ENCODE assay signal across 7 cellular contexts in genomic region chr3:184133840-184134745, GRCh38. TPM values are rescaled to one million over a fixed set of nuclear protein-coding genes. Genes with fewer than 3 reads are reported as not detected.
DNase-seq lines count a peak whose midpoint lies in the region; FAIRE-seq and TF ChIP-seq lines count a peak whose summit lies in the region.

No MANE protein-coding gene starts in this region.

- no peaks in the 10 kb centered on the region for H4K20me1 ChIP-seq in OCI-LY7 (ENCODE audit: insufficient read depth, low read length)

- H2AFZ ChIP-seq in OCI-LY7 (ENCODE audit: low read length) = peak overlapping the region; percentile 87

- DNase-seq in GM12892 (ENCODE audit: insufficient read length) (peak; percentile 41), OCI-LY7 (ENCODE audit: low spot score) (peak; percentile 72), fibroblast of peridontal ligament (ENCODE audit: extremely low read depth) (peak; percentile 75), myocyte (ENCODE audit: low read depth) (peak; percentile 90), superior temporal gyrus (ENCODE audit: extremely low spot score) (peak; percentile 90)
- DNase-seq in activated T-helper 2 cell treated with anti-CD3 and anti-CD28 coated beads, Interferon-gamma antibody, Interleukin-2, Interleukin-4, amounts not matched to agents 10 μg/mL and 5 μg/mL and 100 μg/mL, durations not matched to agents 14 hours and 24 hours and 36 hours (ENCODE audit: low spot score) = no peak

- TF ChIP-seq CTCF in OCI-LY7 (conservative IDR thresholded peaks at IDR 0.05; ENCODE audit: low read length) = no peak

- H3K79me2 ChIP-seq in OCI-LY7 (ENCODE audit: insufficient read depth, low read depth, low read length) = peaks cover 43% of the 10 kb centered on the region

- H3K27ac ChIP-seq in OCI-LY7 (ENCODE audit: low read depth, low read length, poor library complexity, severe bottlenecking) = peak overlapping the region; percentile 67

- intact Hi-C loops in OCI-LY7 (cut with micrococcal nuclease; ENCODE audit: unreplicated experiment) = loop anchor here (2.0 kb wide), 2 partner anchors 53 to 115 kb away; partner anchors contain the start of genes ABCF3, ALG3 and EEF1AKMT4
- intact Hi-C loops in activated T-helper 2 cell treated with anti-CD3 and anti-CD28 coated beads, Interferon-gamma antibody, Interleukin-2, Interleukin-4, amounts not matched to agents 10 μg/mL and 5 μg/mL and 100 μg/mL, durations not matched to agents 14 hours and 24 hours and 36 hours (cut with micrococcal nuclease) = loop anchor here (1.0 to 10.0 kb wide), 3 partner anchors 117 to 239 kb away; partner anchors contain the start of gene ABCC5

- TF ChIP-seq POLR2A in GM12892 (IDR thresholded peaks at IDR 0.05; ENCODE audit: low read depth, low read length) = peak; percentile 22; the same call in 1 of the 2 replicates

- peak; percentile 48 for FAIRE-seq in GM12892 (lab: Jason Lieb, UNC)

- H3K4me3 Mint-ChIP-seq in IgD-negative memory B cell = peak overlapping the region; percentile 96 to 98 (median 96)
- H3K4me3 Mint-ChIP-seq in activated T-helper 2 cell treated with anti-CD3 and anti-CD28 coated beads, Interferon-gamma antibody, Interleukin-2, Interleukin-4, amounts not matched to agents 10 μg/mL and 5 μg/mL and 100 μg/mL, durations not matched to agents 14 hours and 24 hours and 36 hours (ENCODE audit: low read depth) = peak overlapping the region; percentile 91

- no peaks in the 10 kb centered on the region for H3K9me3 Mint-ChIP-seq in IgD-negative memory B cell
- no peaks in the 10 kb centered on the region for H3K9me3 Mint-ChIP-seq in activated T-helper 2 cell treated with anti-CD3 and anti-CD28 coated beads, Interferon-gamma antibody, Interleukin-2, Interleukin-4, amounts not matched to agents 10 μg/mL and 5 μg/mL and 100 μg/mL, durations not matched to agents 14 hours and 24 hours and 36 hours

- H3K27me3 Mint-ChIP-seq in IgD-negative memory B cell = no peaks in the 10 kb centered on the region
- H3K27me3 Mint-ChIP-seq in activated T-helper 2 cell treated with anti-CD3 and anti-CD28 coated beads, Interferon-gamma antibody, Interleukin-2, Interleukin-4, amounts not matched to agents 10 μg/mL and 5 μg/mL and 100 μg/mL, durations not matched to agents 14 hours and 24 hours and 36 hours (ENCODE audit: low read depth) = peaks cover 2% of the 10 kb centered on the region

- H3K36me3 ChIP-seq in OCI-LY7 (ENCODE audit: insufficient read depth, low read length) = peaks cover 17% of the 10 kb centered on the region

- H3K4me2 ChIP-seq in OCI-LY7 (ENCODE audit: low read length) = peak overlapping the region; percentile 97

- CTCF ChIA-PET in OCI-LY7 (lab: Charles Lee; ENCODE audit: unreplicated experiment) = interaction anchor here (0.6 kb wide), 1 partner anchor 249 kb away, joined by 4 read pairs; the partner anchor contains the start of gene PARL

- H3K4me1 ChIP-seq in OCI-LY7 (ENCODE audit: insufficient read depth, low read length, poor library complexity, severe bottlenecking) = peaks cover 20% of the 10 kb centered on the region

- no peaks in the 10 kb centered on the region for H3K9me3 ChIP-seq in OCI-LY7 (ENCODE audit: low read length)

- no TSS peak for BruUV-seq in OCI-LY7 (replicated peaks; lab: Mats Ljungman, UMichigan)

- H3K4me3 ChIP-seq in OCI-LY7 (ENCODE audit: low read depth, low read length, poor library complexity, severe bottlenecking) = peak overlapping the region; percentile 97

- H3K36me3 Mint-ChIP-seq in IgD-negative memory B cell = no peaks in the 10 kb centered on the region
- peaks cover 24% of the 10 kb centered on the region for H3K36me3 Mint-ChIP-seq in activated T-helper 2 cell treated with anti-CD3 and anti-CD28 coated beads, Interferon-gamma antibody, Interleukin-2, Interleukin-4, amounts not matched to agents 10 μg/mL and 5 μg/mL and 100 μg/mL, durations not matched to agents 14 hours and 24 hours and 36 hours (ENCODE audit: low read depth)

- POLR2A ChIA-PET in OCI-LY7 (lab: Charles Lee) = interaction anchor here (0.6 to 2.4 kb wide), 12 partner anchors 11 to 250 kb away, joined by 3 to 8 read pairs (median 3); partner anchors contain the start of genes DVL3 and PARL

- H3K27ac Mint-ChIP-seq in IgD-negative memory B cell = peak overlapping the region; percentile 74 to 98 (median 84)
- H3K27ac Mint-ChIP-seq in activated T-helper 2 cell treated with anti-CD3 and anti-CD28 coated beads, Interferon-gamma antibody, Interleukin-2, Interleukin-4, amounts not matched to agents 10 μg/mL and 5 μg/mL and 100 μg/mL, durations not matched to agents 14 hours and 24 hours and 36 hours = peak overlapping the region; percentile 92

- H3K4me1 Mint-ChIP-seq in IgD-negative memory B cell = peaks cover 21 to 40% (median 25%) of the 10 kb centered on the region in 3 donors
- H3K4me1 Mint-ChIP-seq in activated T-helper 2 cell treated with anti-CD3 and anti-CD28 coated beads, Interferon-gamma antibody, Interleukin-2, Interleukin-4, amounts not matched to agents 10 μg/mL and 5 μg/mL and 100 μg/mL, durations not matched to agents 14 hours and 24 hours and 36 hours (ENCODE audit: low read depth) = peaks cover 21% of the 10 kb centered on the region

- H3K9me2 ChIP-seq in OCI-LY7 (ENCODE audit: insufficient read depth, low read length) = no peaks in the 10 kb centered on the region

RNA-seq across cellular contexts. Expression of gene EIF2B5, which starts 1.1 kb away (rescaled TPM):
- polyA plus RNA-seq in GM12892 (2012; ENCODE audit: missing spikeins) = 33.8 TPM
- 44.5 TPM for polyA plus RNA-seq in IgD-negative memory B cell
- total RNA-seq in OCI-LY7 (2014; rRNA removed; shearing (Covaris generic)) = 41.1 and 66.1 TPM in 2 replicates
- total RNA-seq in OCI-LY7 (2022) (56.7 and 57.4 TPM in 2 replicates), myocyte (53.7 and 54.3 TPM in 2 replicates)
- 70.2 and 75.0 TPM in 2 replicates for total RNA-seq in activated T-helper 2 cell treated with anti-CD3 and anti-CD28 coated beads, Interferon-gamma antibody, Interleukin-2, Interleukin-4, amounts not matched to agents 10 μg/mL and 5 μg/mL and 100 μg/mL, durations not matched to agents 14 hours and 24 hours and 36 hours
- 32.4 TPM for polyA plus RNA-seq in myocyte (2012)

RNA-seq across cellular contexts. Expression of gene DVL3, which starts 21.1 kb away (rescaled TPM):
- polyA plus RNA-seq in GM12892 (2012; ENCODE audit: missing spikeins) = 14.3 TPM
- 6.4 TPM for polyA plus RNA-seq in IgD-negative memory B cell
- 38.5 and 41.3 TPM in 2 replicates for total RNA-seq in OCI-LY7 (2014; rRNA removed; shearing (Covaris generic))
- 65.6 and 70.4 TPM in 2 replicates for total RNA-seq in OCI-LY7 (2022)
- 53.8 and 56.1 TPM in 2 replicates for total RNA-seq in activated T-helper 2 cell treated with anti-CD3 and anti-CD28 coated beads, Interferon-gamma antibody, Interleukin-2, Interleukin-4, amounts not matched to agents 10 μg/mL and 5 μg/mL and 100 μg/mL, durations not matched to agents 14 hours and 24 hours and 36 hours
- 119 and 139 TPM in 2 replicates for total RNA-seq in myocyte
- 117 TPM for polyA plus RNA-seq in myocyte (2012)

RNA-seq across cellular contexts. Expression of gene HTR3E, which starts 37.2 kb away (rescaled TPM):
- polyA plus RNA-seq in GM12892 (2012; ENCODE audit: missing spikeins) = not detected
- not detected for polyA plus RNA-seq in IgD-negative memory B cell
- total RNA-seq in OCI-LY7 (2014; rRNA removed; shearing (Covaris generic)) = not detected in 2 replicates
- total RNA-seq in OCI-LY7 (2022) (not detected in 2 replicates), myocyte (3.1 and 7.1 TPM in 2 replicates)
- total RNA-seq in activated T-helper 2 cell treated with anti-CD3 and anti-CD28 coated beads, Interferon-gamma antibody, Interleukin-2, Interleukin-4, amounts not matched to agents 10 μg/mL and 5 μg/mL and 100 μg/mL, durations not matched to agents 14 hours and 24 hours and 36 hours = not detected in 2 replicates
- 3.7 TPM for polyA plus RNA-seq in myocyte (2012)

RNA-seq across cellular contexts. Expression of gene AP2M1, which starts 40.6 kb away (rescaled TPM):
- polyA plus RNA-seq in GM12892 (2012; ENCODE audit: missing spikeins) = 157 TPM
- polyA plus RNA-seq in IgD-negative memory B cell = 249 TPM
- 141 and 147 TPM in 2 replicates for total RNA-seq in OCI-LY7 (2014; rRNA removed; shearing (Covaris generic))
- total RNA-seq in OCI-LY7 (2022) (158 and 168 TPM in 2 replicates), myocyte (329 and 375 TPM in 2 replicates)
- total RNA-seq in activated T-helper 2 cell treated with anti-CD3 and anti-CD28 coated beads, Interferon-gamma antibody, Interleukin-2, Interleukin-4, amounts not matched to agents 10 μg/mL and 5 μg/mL and 100 μg/mL, durations not matched to agents 14 hours and 24 hours and 36 hours = 234 and 240 TPM in 2 replicates
- 729 TPM for polyA plus RNA-seq in myocyte (2012)

RNA-seq across cellular contexts. Expression of gene ABCF3, which starts 51.9 kb away (rescaled TPM):
- 30.3 TPM for polyA plus RNA-seq in GM12892 (2012; ENCODE audit: missing spikeins)
- polyA plus RNA-seq in IgD-negative memory B cell = 49.1 TPM
- 38.9 and 51.6 TPM in 2 replicates for total RNA-seq in OCI-LY7 (2014; rRNA removed; shearing (Covaris generic))
- total RNA-seq in OCI-LY7 (2022) = 59.0 and 67.1 TPM in 2 replicates
- 68.2 and 73.4 TPM in 2 replicates for total RNA-seq in activated T-helper 2 cell treated with anti-CD3 and anti-CD28 coated beads, Interferon-gamma antibody, Interleukin-2, Interleukin-4, amounts not matched to agents 10 μg/mL and 5 μg/mL and 100 μg/mL, durations not matched to agents 14 hours and 24 hours and 36 hours
- total RNA-seq in myocyte = 50.1 and 52.8 TPM in 2 replicates
- polyA plus RNA-seq in myocyte (2012) = 63.7 TPM
